In genomic region chr14:99119554-99119953, GRCh38 we compare ENCODE assay signal across 15 cellular contexts.
DNase-seq lines count a peak whose midpoint lies in the region; ATAC-seq and TF ChIP-seq lines count a peak whose summit lies in the region.
"Had no signal": no experiment of that assay in that cellular context is flagged by ENCODE, and none has a peak within 500 bp of the region (broad histone marks: within the 10 kb centered on the region; RNA-seq: fewer than 3 reads in every experiment).

No MANE protein-coding gene starts in this region.

- WGBS in hepatocyte (ENCODE audit: low lambda C conversion rate, missing lambda C conversion rate) = 74% methylated on average over 4 of the region's 4 CpGs

- H3K36me3 ChIP-seq in right atrium auricular region (no peaks in the 10 kb centered on the region), hepatocyte (replicated peaks; ENCODE audit: insufficient read depth, low read depth) (no peaks in the 10 kb centered on the region)
- H3K36me3 ChIP-seq: HAP-1 had no signal

- ATAC-seq in Right ventricle myocardium inferior (no peak), GM21390 (IDR thresholded peaks at IDR 0.05; ENCODE audit: unreplicated experiment) (no peak)

- no peak overlapping the region for H3K4me2 ChIP-seq in hepatocyte
- H3K4me2 ChIP-seq: PC-9 had no signal

- TF ChIP-seq CTCF in right atrium auricular region (IDR thresholded peaks at IDR 0.05) (no peak), hepatocyte (IDR thresholded peaks at IDR 0.05; ENCODE audit: poor library complexity) (no peak)

- intact Hi-C loops in Right ventricle myocardium inferior (cut with DNase I) = no loop called here

- no peaks in the 10 kb centered on the region for H3K79me2 ChIP-seq in hepatocyte

- DNase-seq in right atrium auricular region (ENCODE audit: low spot score) (peak; percentile 5), Right ventricle myocardium inferior (ENCODE audit: missing footprints) (no peak), NCI-H526 treated with DMSO at 0.1 percent for 48 hours (lab: John Stamatoyannopoulos, UW) (peak; percentile 18), mesenteric fat pad (ENCODE audit: low spot score) (peak; percentile 59), hepatocyte (ENCODE audit: low spot score) (no peak)
- no peak for DNase-seq in stimulated activated CD4-positive, alpha-beta T cell treated with anti-CD3 and anti-CD28 coated beads, Interleukin-4, amount 100 ng/mL, for 24 hours
- DNase-seq: EL, NCI-H1105, NCI-H187, NCI-H446 treated with DMSO at 0.1 percent for 48 hours, PC-9 had no signal

- no peaks in the 10 kb centered on the region for H3K9me2 ChIP-seq in hepatocyte (replicated peaks; ENCODE audit: insufficient read depth)

- H3K27me3 ChIP-seq in right atrium auricular region = peaks cover 0 to 4% of the 10 kb centered on the region in 2 donors
- no peaks in the 10 kb centered on the region for H3K27me3 ChIP-seq in hepatocyte

- no peak overlapping the region for H3K4me3 ChIP-seq in right atrium auricular region
- H3K4me3 ChIP-seq in hepatocyte = no peak overlapping the region
- H3K4me3 ChIP-seq: HAP-1, PC-9 had no signal

- H3K9me3 ChIP-seq in right atrium auricular region = peaks cover 0 to 5% of the 10 kb centered on the region in 2 donors
- no peaks in the 10 kb centered on the region for H3K9me3 ChIP-seq in hepatocyte (ENCODE audit: low read depth)
- H3K9me3 ChIP-seq: HAP-1 had no signal

- H3K4me1 ChIP-seq in right atrium auricular region (no peaks in the 10 kb centered on the region), hepatocyte (ENCODE audit: insufficient read depth) (no peaks in the 10 kb centered on the region)
- H3K4me1 ChIP-seq: HAP-1 had no signal

- no peak overlapping the region for H2AFZ ChIP-seq in hepatocyte
- H2AFZ ChIP-seq: PC-9 had no signal

- H3K27ac ChIP-seq in right atrium auricular region (no peak overlapping the region), hepatocyte (no peak overlapping the region)
- H3K27ac ChIP-seq: C4-2B, HL-60, PC-9 had no signal

- H4K20me1 ChIP-seq in hepatocyte (ENCODE audit: insufficient read depth, poor library complexity, severe bottlenecking) = no peaks in the 10 kb centered on the region

Comparison
In these comparisons a context has a peak if more than half of its experiments do, and no peak if none do; other contexts are left out.
1. DNase-seq: peak in right atrium auricular region (single experiment), NCI-H526 treated with DMSO at 0.1 percent for 48 hours (single experiment) and mesenteric fat pad (single experiment); none in Right ventricle myocardium inferior (single experiment), hepatocyte (single experiment) and stimulated activated CD4-positive, alpha-beta T cell treated with anti-CD3 and anti-CD28 coated beads, Interleukin-4, amount 100 ng/mL, for 24 hours (single experiment).